In the genomic region with DNA sequence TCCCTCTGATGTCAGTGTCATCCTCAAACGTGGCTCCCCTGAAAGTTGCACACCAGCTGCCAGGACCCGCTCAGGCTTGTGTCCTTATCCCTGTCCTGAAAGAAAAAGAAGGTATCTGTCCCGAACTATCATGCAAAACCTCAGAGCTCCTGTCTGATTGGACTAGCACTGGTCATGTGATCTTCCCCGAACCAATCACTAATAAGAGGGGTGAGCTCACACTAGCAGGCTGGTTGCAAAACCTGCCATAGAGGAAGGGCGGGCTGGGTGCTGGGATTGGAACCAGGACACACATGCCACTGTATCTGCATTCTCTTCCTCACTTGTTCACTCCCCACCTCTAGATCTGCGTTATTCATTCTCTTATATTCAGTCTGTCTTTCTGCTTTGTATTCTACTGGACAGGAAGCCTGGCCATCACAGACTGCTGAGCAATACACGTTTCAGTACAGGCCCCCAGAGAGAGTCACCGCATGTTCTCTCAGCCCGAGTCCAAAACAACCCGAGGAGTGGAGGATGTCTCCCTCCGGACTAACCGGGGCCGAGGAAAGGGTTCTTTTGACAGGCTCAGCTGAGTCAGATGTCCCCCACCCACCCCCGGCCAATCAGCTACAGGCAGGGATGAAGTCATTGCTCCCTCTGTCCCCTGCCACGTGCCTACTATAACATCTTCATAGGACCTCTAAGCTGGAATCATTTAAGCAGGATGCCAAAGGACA, we compare ENCODE assay signal across 1 cellular context.
TF ChIP-seq lines count a peak whose summit lies in the region.

No MANE protein-coding gene starts in this region.

TF ChIP-seq in HEK293, 187 proteins besides CTCF, POLR2A, EP300 and RAD21 (continued from another document and continues in another):
- TF ChIP-seq, protein P1, sequence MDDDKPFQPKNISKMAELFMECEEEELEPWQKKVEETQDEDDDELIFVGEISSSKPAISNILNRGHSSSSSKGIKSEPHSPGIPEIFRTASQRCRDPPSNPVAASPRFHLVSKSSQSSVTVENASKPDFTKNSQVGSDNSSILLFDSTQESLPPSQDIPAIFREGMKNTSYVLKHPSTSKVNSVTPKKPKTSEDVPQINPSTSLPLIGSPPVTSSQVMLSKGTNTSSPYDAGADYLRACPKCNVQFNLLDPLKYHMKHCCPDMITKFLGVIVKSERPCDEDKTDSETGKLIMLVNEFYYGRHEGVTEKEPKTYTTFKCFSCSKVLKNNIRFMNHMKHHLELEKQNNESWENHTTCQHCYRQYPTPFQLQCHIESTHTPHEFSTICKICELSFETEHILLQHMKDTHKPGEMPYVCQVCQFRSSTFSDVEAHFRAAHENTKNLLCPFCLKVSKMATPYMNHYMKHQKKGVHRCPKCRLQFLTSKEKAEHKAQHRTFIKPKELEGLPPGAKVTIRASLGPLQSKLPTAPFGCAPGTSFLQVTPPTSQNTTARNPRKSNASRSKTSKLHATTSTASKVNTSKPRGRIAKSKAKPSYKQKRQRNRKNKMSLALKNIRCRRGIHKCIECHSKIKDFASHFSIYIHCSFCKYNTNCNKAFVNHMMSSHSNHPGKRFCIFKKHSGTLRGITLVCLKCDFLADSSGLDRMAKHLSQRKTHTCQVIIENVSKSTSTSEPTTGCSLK (tag by site-specific recombination; IDR thresholded peaks at IDR 0.05) = no peak
- no peak for TF ChIP-seq ZNF423 (tag by site-specific recombination; IDR thresholded peaks at IDR 0.05)
- TF ChIP-seq ZNF621 (tag by site-specific recombination; IDR thresholded peaks at IDR 0.05) = no peak
- TF ChIP-seq, protein P2, sequence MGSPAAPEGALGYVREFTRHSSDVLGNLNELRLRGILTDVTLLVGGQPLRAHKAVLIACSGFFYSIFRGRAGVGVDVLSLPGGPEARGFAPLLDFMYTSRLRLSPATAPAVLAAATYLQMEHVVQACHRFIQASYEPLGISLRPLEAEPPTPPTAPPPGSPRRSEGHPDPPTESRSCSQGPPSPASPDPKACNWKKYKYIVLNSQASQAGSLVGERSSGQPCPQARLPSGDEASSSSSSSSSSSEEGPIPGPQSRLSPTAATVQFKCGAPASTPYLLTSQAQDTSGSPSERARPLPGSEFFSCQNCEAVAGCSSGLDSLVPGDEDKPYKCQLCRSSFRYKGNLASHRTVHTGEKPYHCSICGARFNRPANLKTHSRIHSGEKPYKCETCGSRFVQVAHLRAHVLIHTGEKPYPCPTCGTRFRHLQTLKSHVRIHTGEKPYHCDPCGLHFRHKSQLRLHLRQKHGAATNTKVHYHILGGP (tag by site-specific recombination; IDR thresholded peaks at IDR 0.05) = no peak
- TF ChIP-seq, protein P3, sequence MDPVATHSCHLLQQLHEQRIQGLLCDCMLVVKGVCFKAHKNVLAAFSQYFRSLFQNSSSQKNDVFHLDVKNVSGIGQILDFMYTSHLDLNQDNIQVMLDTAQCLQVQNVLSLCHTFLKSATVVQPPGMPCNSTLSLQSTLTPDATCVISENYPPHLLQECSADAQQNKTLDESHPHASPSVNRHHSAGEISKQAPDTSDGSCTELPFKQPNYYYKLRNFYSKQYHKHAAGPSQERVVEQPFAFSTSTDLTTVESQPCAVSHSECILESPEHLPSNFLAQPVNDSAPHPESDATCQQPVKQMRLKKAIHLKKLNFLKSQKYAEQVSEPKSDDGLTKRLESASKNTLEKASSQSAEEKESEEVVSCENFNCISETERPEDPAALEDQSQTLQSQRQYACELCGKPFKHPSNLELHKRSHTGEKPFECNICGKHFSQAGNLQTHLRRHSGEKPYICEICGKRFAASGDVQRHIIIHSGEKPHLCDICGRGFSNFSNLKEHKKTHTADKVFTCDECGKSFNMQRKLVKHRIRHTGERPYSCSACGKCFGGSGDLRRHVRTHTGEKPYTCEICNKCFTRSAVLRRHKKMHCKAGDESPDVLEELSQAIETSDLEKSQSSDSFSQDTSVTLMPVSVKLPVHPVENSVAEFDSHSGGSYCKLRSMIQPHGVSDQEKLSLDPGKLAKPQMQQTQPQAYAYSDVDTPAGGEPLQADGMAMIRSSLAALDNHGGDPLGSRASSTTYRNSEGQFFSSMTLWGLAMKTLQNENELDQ (tag by site-specific recombination; IDR thresholded peaks at IDR 0.05; ENCODE audit: low read depth) = no peak
- no peak for TF ChIP-seq ZNF433 (tag by site-specific recombination; IDR thresholded peaks at IDR 0.05; ENCODE audit: low read depth)
- TF ChIP-seq, protein P4, sequence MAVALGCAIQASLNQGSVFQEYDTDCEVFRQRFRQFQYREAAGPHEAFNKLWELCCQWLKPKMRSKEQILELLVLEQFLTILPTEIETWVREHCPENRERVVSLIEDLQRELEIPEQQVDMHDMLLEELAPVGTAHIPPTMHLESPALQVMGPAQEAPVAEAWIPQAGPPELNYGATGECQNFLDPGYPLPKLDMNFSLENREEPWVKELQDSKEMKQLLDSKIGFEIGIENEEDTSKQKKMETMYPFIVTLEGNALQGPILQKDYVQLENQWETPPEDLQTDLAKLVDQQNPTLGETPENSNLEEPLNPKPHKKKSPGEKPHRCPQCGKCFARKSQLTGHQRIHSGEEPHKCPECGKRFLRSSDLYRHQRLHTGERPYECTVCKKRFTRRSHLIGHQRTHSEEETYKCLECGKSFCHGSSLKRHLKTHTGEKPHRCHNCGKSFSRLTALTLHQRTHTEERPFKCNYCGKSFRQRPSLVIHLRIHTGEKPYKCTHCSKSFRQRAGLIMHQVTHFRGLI (tag by site-specific recombination; IDR thresholded peaks at IDR 0.05) = no peak
- TF ChIP-seq ZNF292 (tag by site-specific recombination; IDR thresholded peaks at IDR 0.05; ENCODE audit: borderline replicate concordance, low read depth) = no peak
- no peak for TF ChIP-seq GLI2 (tag by site-specific recombination; IDR thresholded peaks at IDR 0.05; ENCODE audit: borderline replicate concordance, low read depth)
- TF ChIP-seq ZNF214 (tag by site-specific recombination; IDR thresholded peaks at IDR 0.05; ENCODE audit: borderline replicate concordance) = no peak
- TF ChIP-seq ZNF223 (tag by site-specific recombination; IDR thresholded peaks at IDR 0.05) = 0 out of 2 replicates have a peak, but pooled peaks have one; percentile 9
- peak; percentile 69; the same call in 1 of the 2 replicates for TF ChIP-seq ZNF501 (tag by site-specific recombination; IDR thresholded peaks at IDR 0.05)
- peak; percentile 78; the same call in 1 of the 2 replicates for TF ChIP-seq ZFP69B (tag by site-specific recombination; IDR thresholded peaks at IDR 0.05)
- TF ChIP-seq ZNF174 (tag by site-specific recombination; IDR thresholded peaks at IDR 0.05) = no peak
- TF ChIP-seq, protein P5, sequence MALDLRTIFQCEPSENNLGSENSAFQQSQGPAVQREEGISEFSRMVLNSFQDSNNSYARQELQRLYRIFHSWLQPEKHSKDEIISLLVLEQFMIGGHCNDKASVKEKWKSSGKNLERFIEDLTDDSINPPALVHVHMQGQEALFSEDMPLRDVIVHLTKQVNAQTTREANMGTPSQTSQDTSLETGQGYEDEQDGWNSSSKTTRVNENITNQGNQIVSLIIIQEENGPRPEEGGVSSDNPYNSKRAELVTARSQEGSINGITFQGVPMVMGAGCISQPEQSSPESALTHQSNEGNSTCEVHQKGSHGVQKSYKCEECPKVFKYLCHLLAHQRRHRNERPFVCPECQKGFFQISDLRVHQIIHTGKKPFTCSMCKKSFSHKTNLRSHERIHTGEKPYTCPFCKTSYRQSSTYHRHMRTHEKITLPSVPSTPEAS (tag by site-specific recombination; IDR thresholded peaks at IDR 0.05) = 0 out of 2 replicates have a peak, but pooled peaks have one; percentile 9
- TF ChIP-seq ZNF76 (tag by site-specific recombination; IDR thresholded peaks at IDR 0.05; ENCODE audit: borderline replicate concordance, low read depth) = 0 out of 2 replicates have a peak, but pooled peaks have one; percentile 19
- TF ChIP-seq ZNF629 (tag by site-specific recombination; IDR thresholded peaks at IDR 0.05) = peak; percentile 87
- peak; percentile 5; the same call in 1 of the 2 replicates for TF ChIP-seq ZNF10 (tag by site-specific recombination; IDR thresholded peaks at IDR 0.05)
- TF ChIP-seq ZNF701 (tag by site-specific recombination; IDR thresholded peaks at IDR 0.05) = no peak
- 0 out of 2 replicates have a peak, but pooled peaks have one; percentile 11 for TF ChIP-seq OVOL3 (tag by site-specific recombination; IDR thresholded peaks at IDR 0.05)
- TF ChIP-seq, protein P6, sequence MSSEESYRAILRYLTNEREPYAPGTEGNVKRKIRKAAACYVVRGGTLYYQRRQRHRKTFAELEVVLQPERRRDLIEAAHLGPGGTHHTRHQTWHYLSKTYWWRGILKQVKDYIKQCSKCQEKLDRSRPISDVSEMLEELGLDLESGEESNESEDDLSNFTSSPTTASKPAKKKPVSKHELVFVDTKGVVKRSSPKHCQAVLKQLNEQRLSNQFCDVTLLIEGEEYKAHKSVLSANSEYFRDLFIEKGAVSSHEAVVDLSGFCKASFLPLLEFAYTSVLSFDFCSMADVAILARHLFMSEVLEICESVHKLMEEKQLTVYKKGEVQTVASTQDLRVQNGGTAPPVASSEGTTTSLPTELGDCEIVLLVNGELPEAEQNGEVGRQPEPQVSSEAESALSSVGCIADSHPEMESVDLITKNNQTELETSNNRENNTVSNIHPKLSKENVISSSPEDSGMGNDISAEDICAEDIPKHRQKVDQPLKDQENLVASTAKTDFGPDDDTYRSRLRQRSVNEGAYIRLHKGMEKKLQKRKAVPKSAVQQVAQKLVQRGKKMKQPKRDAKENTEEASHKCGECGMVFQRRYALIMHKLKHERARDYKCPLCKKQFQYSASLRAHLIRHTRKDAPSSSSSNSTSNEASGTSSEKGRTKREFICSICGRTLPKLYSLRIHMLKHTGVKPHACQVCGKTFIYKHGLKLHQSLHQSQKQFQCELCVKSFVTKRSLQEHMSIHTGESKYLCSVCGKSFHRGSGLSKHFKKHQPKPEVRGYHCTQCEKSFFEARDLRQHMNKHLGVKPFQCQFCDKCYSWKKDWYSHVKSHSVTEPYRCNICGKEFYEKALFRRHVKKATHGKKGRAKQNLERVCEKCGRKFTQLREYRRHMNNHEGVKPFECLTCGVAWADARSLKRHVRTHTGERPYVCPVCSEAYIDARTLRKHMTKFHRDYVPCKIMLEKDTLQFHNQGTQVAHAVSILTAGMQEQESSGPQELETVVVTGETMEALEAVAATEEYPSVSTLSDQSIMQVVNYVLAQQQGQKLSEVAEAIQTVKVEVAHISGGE (tag by site-specific recombination; conservative IDR thresholded peaks at IDR 0.05; ENCODE audit: low read depth) = no peak; the same call in 1 of the 2 replicates
- TF ChIP-seq ZNF747 (tag by site-specific recombination; IDR thresholded peaks at IDR 0.05) = no peak
- no peak for TF ChIP-seq ZBTB8A (tag by site-specific recombination; IDR thresholded peaks at IDR 0.05)
- TF ChIP-seq ZNF664 (tag by site-specific recombination; IDR thresholded peaks at IDR 0.05) = no peak
- TF ChIP-seq MYNN (tag by site-specific recombination; IDR thresholded peaks at IDR 0.05; ENCODE audit: borderline replicate concordance) = no peak
- TF ChIP-seq ZIC2 (tag by site-specific recombination; IDR thresholded peaks at IDR 0.05) = peak; percentile 40
- no peak for TF ChIP-seq ZNF157 (tag by site-specific recombination; IDR thresholded peaks at IDR 0.05)
- TF ChIP-seq, protein P7, sequence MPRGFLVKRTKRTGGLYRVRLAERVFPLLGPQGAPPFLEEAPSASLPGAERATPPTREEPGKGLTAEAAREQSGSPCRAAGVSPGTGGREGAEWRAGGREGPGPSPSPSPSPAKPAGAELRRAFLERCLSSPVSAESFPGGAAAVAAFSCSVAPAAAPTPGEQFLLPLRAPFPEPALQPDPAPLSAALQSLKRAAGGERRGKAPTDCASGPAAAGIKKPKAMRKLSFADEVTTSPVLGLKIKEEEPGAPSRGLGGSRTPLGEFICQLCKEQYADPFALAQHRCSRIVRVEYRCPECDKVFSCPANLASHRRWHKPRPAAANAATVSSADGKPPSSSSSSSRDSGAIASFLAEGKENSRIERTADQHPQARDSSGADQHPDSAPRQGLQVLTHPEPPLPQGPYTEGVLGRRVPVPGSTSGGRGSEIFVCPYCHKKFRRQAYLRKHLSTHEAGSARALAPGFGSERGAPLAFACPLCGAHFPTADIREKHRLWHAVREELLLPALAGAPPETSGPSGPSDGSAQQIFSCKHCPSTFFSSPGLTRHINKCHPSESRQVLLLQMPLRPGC (tag by site-specific recombination; IDR thresholded peaks at IDR 0.05) = peak; percentile 47
- TF ChIP-seq ZNF37A (tag by site-specific recombination; IDR thresholded peaks at IDR 0.05) = no peak
- TF ChIP-seq ZSCAN16 (tag by site-specific recombination; IDR thresholded peaks at IDR 0.05) = peak; percentile 20; the same call in 1 of the 2 replicates
- TF ChIP-seq ZNF791 (tag by site-specific recombination; IDR thresholded peaks at IDR 0.05) = no peak
- peak; percentile 2; the same call in 1 of the 2 replicates for TF ChIP-seq ZNF654 (tag by site-specific recombination; IDR thresholded peaks at IDR 0.05; ENCODE audit: low read depth)
- TF ChIP-seq IKZF3 (tag by site-specific recombination; IDR thresholded peaks at IDR 0.05) = peak; percentile 75
- TF ChIP-seq ZNF16 (tag by site-specific recombination; IDR thresholded peaks at IDR 0.05; ENCODE audit: low read depth) = no peak
- peak; percentile 75 for TF ChIP-seq GLIS1 (tag by site-specific recombination; IDR thresholded peaks at IDR 0.05)
- TF ChIP-seq, protein P8, sequence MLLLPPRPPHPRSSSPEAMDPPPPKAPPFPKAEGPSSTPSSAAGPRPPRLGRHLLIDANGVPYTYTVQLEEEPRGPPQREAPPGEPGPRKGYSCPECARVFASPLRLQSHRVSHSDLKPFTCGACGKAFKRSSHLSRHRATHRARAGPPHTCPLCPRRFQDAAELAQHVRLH (tag by site-specific recombination; IDR thresholded peaks at IDR 0.05) = peak; percentile 97
- TF ChIP-seq HOXC10 (CRISPR knock-in tag; IDR thresholded peaks at IDR 0.05) = no peak
- no peak; the same call in 1 of the 2 replicates for TF ChIP-seq PRDM1 (tag by site-specific recombination; IDR thresholded peaks at IDR 0.05)
- TF ChIP-seq, protein P9, sequence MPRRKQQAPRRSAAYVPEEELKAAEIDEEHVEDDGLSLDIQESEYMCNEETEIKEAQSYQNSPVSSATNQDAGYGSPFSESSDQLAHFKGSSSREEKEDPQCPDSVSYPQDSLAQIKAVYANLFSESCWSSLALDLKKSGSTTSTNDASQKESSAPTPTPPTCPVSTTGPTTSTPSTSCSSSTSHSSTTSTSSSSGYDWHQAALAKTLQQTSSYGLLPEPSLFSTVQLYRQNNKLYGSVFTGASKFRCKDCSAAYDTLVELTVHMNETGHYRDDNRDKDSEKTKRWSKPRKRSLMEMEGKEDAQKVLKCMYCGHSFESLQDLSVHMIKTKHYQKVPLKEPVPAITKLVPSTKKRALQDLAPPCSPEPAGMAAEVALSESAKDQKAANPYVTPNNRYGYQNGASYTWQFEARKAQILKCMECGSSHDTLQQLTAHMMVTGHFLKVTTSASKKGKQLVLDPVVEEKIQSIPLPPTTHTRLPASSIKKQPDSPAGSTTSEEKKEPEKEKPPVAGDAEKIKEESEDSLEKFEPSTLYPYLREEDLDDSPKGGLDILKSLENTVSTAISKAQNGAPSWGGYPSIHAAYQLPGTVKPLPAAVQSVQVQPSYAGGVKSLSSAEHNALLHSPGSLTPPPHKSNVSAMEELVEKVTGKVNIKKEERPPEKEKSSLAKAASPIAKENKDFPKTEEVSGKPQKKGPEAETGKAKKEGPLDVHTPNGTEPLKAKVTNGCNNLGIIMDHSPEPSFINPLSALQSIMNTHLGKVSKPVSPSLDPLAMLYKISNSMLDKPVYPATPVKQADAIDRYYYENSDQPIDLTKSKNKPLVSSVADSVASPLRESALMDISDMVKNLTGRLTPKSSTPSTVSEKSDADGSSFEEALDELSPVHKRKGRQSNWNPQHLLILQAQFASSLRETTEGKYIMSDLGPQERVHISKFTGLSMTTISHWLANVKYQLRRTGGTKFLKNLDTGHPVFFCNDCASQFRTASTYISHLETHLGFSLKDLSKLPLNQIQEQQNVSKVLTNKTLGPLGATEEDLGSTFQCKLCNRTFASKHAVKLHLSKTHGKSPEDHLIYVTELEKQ (tag by site-specific recombination; IDR thresholded peaks at IDR 0.05; ENCODE audit: borderline replicate concordance) = 0 out of 2 replicates have a peak, but pooled peaks have one; percentile 37
- peak; percentile 89 for TF ChIP-seq ZNF324 (tag by site-specific recombination; IDR thresholded peaks at IDR 0.05)
